ENCODE assay signal across 1 cellular context in the genomic region with DNA sequence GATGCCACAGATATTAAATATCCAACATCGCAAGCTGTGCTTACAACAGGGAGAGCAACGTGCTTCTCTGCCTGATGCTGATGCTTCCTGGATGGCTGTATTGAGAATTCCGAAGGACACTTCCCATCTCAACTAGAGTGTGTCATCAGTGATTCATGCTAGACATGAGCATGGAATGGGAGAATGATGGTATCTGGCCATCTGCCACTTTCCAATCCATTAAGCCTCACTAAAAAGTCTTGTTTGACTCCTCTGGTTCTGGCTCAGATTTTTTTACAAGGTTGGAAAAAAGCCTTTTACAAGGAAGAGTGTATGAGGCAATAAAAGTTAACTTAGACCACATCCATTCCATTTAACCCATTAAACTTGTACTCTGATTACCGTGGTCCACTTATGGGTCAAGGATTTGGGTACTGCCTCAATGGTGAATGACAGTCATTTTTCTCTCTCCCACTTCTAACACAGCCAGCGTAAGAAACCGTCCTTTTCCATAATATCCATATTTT.
TF ChIP-seq lines count a peak whose summit lies in the region.

No MANE protein-coding gene starts in this region.

TF ChIP-seq in GM23338, 12 proteins besides CTCF, POLR2A, EP300 and RAD21 (continued from another document):
- TF ChIP-seq, protein P1, sequence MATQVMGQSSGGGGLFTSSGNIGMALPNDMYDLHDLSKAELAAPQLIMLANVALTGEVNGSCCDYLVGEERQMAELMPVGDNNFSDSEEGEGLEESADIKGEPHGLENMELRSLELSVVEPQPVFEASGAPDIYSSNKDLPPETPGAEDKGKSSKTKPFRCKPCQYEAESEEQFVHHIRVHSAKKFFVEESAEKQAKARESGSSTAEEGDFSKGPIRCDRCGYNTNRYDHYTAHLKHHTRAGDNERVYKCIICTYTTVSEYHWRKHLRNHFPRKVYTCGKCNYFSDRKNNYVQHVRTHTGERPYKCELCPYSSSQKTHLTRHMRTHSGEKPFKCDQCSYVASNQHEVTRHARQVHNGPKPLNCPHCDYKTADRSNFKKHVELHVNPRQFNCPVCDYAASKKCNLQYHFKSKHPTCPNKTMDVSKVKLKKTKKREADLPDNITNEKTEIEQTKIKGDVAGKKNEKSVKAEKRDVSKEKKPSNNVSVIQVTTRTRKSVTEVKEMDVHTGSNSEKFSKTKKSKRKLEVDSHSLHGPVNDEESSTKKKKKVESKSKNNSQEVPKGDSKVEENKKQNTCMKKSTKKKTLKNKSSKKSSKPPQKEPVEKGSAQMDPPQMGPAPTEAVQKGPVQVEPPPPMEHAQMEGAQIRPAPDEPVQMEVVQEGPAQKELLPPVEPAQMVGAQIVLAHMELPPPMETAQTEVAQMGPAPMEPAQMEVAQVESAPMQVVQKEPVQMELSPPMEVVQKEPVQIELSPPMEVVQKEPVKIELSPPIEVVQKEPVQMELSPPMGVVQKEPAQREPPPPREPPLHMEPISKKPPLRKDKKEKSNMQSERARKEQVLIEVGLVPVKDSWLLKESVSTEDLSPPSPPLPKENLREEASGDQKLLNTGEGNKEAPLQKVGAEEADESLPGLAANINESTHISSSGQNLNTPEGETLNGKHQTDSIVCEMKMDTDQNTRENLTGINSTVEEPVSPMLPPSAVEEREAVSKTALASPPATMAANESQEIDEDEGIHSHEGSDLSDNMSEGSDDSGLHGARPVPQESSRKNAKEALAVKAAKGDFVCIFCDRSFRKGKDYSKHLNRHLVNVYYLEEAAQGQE (IDR thresholded peaks at IDR 0.05; ENCODE audit: unreplicated experiment): no peak
- TF ChIP-seq EZH2 (IDR thresholded peaks at IDR 0.05; ENCODE audit: low read depth, unreplicated experiment): no peak
TF ChIP-seq in GM23338: peak in this region for 0.
